ENCODE assay signal across 1 cellular context in the genomic region with DNA sequence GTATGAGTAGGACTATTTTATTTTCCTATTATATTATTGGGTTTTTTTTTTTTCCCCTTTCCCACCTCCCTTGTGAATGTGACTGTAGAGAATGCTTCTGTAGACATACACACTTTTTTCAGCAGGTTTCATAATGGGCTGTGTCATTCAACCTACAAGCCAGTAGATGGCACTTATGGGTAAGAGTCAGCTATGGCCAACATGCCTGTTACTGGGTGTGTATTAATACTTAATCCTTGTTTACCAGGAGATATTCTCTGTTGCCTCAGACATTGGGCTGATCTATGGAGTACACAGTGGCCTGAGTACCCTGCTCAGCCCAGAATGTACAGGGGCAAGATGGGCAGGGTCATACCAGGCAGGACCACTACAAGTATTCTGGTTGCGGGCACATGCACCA.
TF ChIP-seq lines count a peak whose summit lies in the region.

No MANE protein-coding gene starts in this region.

TF ChIP-seq in SK-N-SH treated with all-trans-retinoic acid at 6 μM for 48 hours, 23 proteins besides CTCF, POLR2A, EP300 and RAD21 (continued from another document):
- TF ChIP-seq, protein P1, sequence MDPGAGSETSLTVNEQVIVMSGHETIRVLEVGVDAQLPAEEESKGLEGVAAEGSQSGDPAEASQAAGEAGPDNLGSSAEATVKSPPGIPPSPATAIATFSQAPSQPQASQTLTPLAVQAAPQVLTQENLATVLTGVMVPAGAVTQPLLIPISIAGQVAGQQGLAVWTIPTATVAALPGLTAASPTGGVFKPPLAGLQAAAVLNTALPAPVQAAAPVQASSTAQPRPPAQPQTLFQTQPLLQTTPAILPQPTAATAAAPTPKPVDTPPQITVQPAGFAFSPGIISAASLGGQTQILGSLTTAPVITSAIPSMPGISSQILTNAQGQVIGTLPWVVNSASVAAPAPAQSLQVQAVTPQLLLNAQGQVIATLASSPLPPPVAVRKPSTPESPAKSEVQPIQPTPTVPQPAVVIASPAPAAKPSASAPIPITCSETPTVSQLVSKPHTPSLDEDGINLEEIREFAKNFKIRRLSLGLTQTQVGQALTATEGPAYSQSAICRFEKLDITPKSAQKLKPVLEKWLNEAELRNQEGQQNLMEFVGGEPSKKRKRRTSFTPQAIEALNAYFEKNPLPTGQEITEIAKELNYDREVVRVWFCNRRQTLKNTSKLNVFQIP (CRISPR knock-in tag; IDR thresholded peaks at IDR 0.05; ENCODE audit: borderline replicate concordance, low read depth): no peak
- TF ChIP-seq, protein P2, sequence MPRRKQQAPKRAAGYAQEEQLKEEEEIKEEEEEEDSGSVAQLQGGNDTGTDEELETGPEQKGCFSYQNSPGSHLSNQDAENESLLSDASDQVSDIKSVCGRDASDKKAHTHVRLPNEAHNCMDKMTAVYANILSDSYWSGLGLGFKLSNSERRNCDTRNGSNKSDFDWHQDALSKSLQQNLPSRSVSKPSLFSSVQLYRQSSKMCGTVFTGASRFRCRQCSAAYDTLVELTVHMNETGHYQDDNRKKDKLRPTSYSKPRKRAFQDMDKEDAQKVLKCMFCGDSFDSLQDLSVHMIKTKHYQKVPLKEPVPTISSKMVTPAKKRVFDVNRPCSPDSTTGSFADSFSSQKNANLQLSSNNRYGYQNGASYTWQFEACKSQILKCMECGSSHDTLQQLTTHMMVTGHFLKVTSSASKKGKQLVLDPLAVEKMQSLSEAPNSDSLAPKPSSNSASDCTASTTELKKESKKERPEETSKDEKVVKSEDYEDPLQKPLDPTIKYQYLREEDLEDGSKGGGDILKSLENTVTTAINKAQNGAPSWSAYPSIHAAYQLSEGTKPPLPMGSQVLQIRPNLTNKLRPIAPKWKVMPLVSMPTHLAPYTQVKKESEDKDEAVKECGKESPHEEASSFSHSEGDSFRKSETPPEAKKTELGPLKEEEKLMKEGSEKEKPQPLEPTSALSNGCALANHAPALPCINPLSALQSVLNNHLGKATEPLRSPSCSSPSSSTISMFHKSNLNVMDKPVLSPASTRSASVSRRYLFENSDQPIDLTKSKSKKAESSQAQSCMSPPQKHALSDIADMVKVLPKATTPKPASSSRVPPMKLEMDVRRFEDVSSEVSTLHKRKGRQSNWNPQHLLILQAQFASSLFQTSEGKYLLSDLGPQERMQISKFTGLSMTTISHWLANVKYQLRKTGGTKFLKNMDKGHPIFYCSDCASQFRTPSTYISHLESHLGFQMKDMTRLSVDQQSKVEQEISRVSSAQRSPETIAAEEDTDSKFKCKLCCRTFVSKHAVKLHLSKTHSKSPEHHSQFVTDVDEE (CRISPR knock-in tag; IDR thresholded peaks at IDR 0.05): no peak
- TF ChIP-seq ARNTL (CRISPR knock-in tag; IDR thresholded peaks at IDR 0.05; ENCODE audit: borderline replicate concordance, low read depth) (no peak), GLIS3 (CRISPR knock-in tag; IDR thresholded peaks at IDR 0.05) (no peak), ESRRG (CRISPR knock-in tag; IDR thresholded peaks at IDR 0.05) (no peak), ZC3H10 (CRISPR knock-in tag; IDR thresholded peaks at IDR 0.05) (no peak), ZNF70 (CRISPR knock-in tag; IDR thresholded peaks at IDR 0.05) (no peak), PPARA (CRISPR knock-in tag; IDR thresholded peaks at IDR 0.05; ENCODE audit: borderline replicate concordance) (no peak), ISL1 (CRISPR knock-in tag; IDR thresholded peaks at IDR 0.05) (no peak), CSDC2 (CRISPR knock-in tag; IDR thresholded peaks at IDR 0.05) (no peak)
- TF ChIP-seq, protein P3, sequence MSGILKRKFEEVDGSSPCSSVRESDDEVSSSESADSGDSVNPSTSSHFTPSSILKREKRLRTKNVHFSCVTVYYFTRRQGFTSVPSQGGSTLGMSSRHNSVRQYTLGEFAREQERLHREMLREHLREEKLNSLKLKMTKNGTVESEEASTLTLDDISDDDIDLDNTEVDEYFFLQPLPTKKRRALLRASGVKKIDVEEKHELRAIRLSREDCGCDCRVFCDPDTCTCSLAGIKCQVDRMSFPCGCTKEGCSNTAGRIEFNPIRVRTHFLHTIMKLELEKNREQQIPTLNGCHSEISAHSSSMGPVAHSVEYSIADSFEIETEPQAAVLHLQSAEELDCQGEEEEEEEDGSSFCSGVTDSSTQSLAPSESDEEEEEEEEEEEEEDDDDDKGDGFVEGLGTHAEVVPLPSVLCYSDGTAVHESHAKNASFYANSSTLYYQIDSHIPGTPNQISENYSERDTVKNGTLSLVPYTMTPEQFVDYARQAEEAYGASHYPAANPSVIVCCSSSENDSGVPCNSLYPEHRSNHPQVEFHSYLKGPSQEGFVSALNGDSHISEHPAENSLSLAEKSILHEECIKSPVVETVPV (CRISPR knock-in tag; IDR thresholded peaks at IDR 0.05): no peak
TF ChIP-seq in SK-N-SH treated with all-trans-retinoic acid at 6 μM for 48 hours: peak in this region for 0.
